27 cellular contexts compared by ENCODE assay signal in genomic region chr22:40466976-40467375, GRCh38.
"Had no signal": no experiment of that assay in that cellular context is flagged by ENCODE, and none has a peak within 500 bp of the region (broad histone marks: within the 10 kb centered on the region; RNA-seq: fewer than 3 reads in every experiment).

No MANE protein-coding gene starts in this region.

- H3K27ac Mint-ChIP-seq: neural progenitor cell; progenitor cell of endocrine pancreas; stimulated activated naive CD8-positive, alpha-beta T cell treated with anti-CD3 and anti-CD28 coated beads, Interleukin-15, amount 100 ng/mL, for 72 hours had no signal

- H3K9me3 Mint-ChIP-seq: effector memory CD8-positive, alpha-beta T cell; naive thymus-derived CD4-positive, alpha-beta T cell; nephron; neural progenitor cell; stimulated activated naive CD8-positive, alpha-beta T cell treated with anti-CD3 and anti-CD28 coated beads, Interleukin-15, amount 100 ng/mL, for 72 hours had no signal

- H3K4me1 ChIP-seq: neural progenitor cell, parathyroid adenoma, right lobe of liver had no signal

- H3K4me2 ChIP-seq: neural progenitor cell had no signal

- H3K79me2 ChIP-seq: parathyroid adenoma had no signal

- H3K36me3 ChIP-seq: left lung, neural progenitor cell, right lobe of liver, thyroid gland had no signal

- H3K9ac ChIP-seq: neural progenitor cell, parathyroid adenoma had no signal

- H2AFZ ChIP-seq: neural progenitor cell, parathyroid adenoma had no signal

- H3K4me3 Mint-ChIP-seq: effector memory CD8-positive, alpha-beta T cell; naive thymus-derived CD4-positive, alpha-beta T cell; nephron; neural progenitor cell; stimulated activated naive CD8-positive, alpha-beta T cell treated with anti-CD3 and anti-CD28 coated beads, Interleukin-15, amount 100 ng/mL, for 72 hours had no signal

- H3K27me3 ChIP-seq: esophagus squamous epithelium, heart right ventricle, left lung, neural progenitor cell, right lobe of liver, thyroid gland had no signal

- ATAC-seq: effector memory CD8-positive, alpha-beta T cell; heart right ventricle; left cardiac atrium; left lung; naive thymus-derived CD4-positive, alpha-beta T cell; right lobe of liver; stimulated activated naive CD8-positive, alpha-beta T cell treated with anti-CD3 and anti-CD28 coated beads, Interleukin-15, amount 100 ng/mL, for 72 hours had no signal

- H3K27ac ChIP-seq: esophagus squamous epithelium, heart right ventricle, left lung, neural progenitor cell, parathyroid adenoma, right lobe of liver, thyroid gland had no signal

- DNase-seq: cortex of kidney; effector memory CD8-positive, alpha-beta T cell; erythroblast; esophagus squamous epithelium; foreskin melanocyte; glutamatergic neuron; heart right ventricle; hippocampal formation; left cardiac atrium; left lung; mesenchymal stem cell; midbrain; naive thymus-derived CD4-positive, alpha-beta T cell; right lobe of liver; small intestine; stimulated activated CD4-positive, alpha-beta T cell treated with anti-CD3 and anti-CD28 coated beads, Interleukin-12 subunit alpha, Interleukin-12 subunit beta, amount 100 ng/mL, for 4 hours; stimulated activated CD4-positive, alpha-beta T cell treated with anti-CD3 and anti-CD28 coated beads, Interleukin-1b, Interleukin-23, amount 100 ng/mL, for 48 hours; stimulated activated CD4-positive, alpha-beta T cell treated with anti-CD3 and anti-CD28 coated beads, Interleukin-4, amount 100 ng/mL, for 1 hour; stimulated activated CD8-positive, alpha-beta memory T cell treated with anti-CD3 and anti-CD28 coated beads, Interleukin-4, amount 100 ng/mL, for 48 hours; stimulated activated naive CD4-positive, alpha-beta T cell; stimulated activated naive CD8-positive, alpha-beta T cell treated with anti-CD3 and anti-CD28 coated beads, Interleukin-15, amount 100 ng/mL, for 72 hours; thyroid gland; trophoblast cell had no signal

- H3K4me3 ChIP-seq: esophagus squamous epithelium, heart right ventricle, left lung, neural progenitor cell, right lobe of liver, thyroid gland had no signal

- H3K27me3 Mint-ChIP-seq: effector memory CD8-positive, alpha-beta T cell; naive thymus-derived CD4-positive, alpha-beta T cell; progenitor cell of endocrine pancreas; stimulated activated naive CD8-positive, alpha-beta T cell treated with anti-CD3 and anti-CD28 coated beads, Interleukin-15, amount 100 ng/mL, for 72 hours had no signal

- H3K9me3 ChIP-seq: esophagus squamous epithelium, heart right ventricle, left lung, right lobe of liver, thyroid gland had no signal
